In genomic region chr6:33860706-33861474, GRCh38 we compare ENCODE assay signal across 11 cellular contexts. TPM values are rescaled to one million over a fixed set of nuclear protein-coding genes. Genes with fewer than 3 reads are reported as not detected.
DNase-seq lines count a peak whose midpoint lies in the region; ATAC-seq and TF ChIP-seq lines count a peak whose summit lies in the region.
"Had no signal": no experiment of that assay in that cellular context is flagged by ENCODE, and none has a peak within 500 bp of the region (broad histone marks: within the 10 kb centered on the region; RNA-seq: fewer than 3 reads in every experiment).

No MANE protein-coding gene starts in this region.

- H3K27me3 Mint-ChIP-seq in activated CD4-positive, alpha-beta memory T cell treated with anti-CD3 and anti-CD28 coated beads for 36 hours: no peaks in the 10 kb centered on the region

- H3K4me2 ChIP-seq in DND-41 (ENCODE audit: insufficient read depth, low read length): no peak overlapping the region

- intact Hi-C loops in activated CD4-positive, alpha-beta memory T cell treated with anti-CD3 and anti-CD28 coated beads for 36 hours (cut with micrococcal nuclease): loop anchor here (2.0 kb wide), 1 partner anchor 44 kb away; no protein-coding TSS in a partner anchor
- intact Hi-C loops in testis (cut with DNase I; ENCODE audit: low total_unique reads): no loop called here

- H3K4me3 ChIP-seq in DND-41 (ENCODE audit: low read depth in 1 of 2, low read length in 2 of 2) (no peak overlapping the region), testis (no peak overlapping the region)
- H3K4me3 ChIP-seq: lung had no signal

- H3K79me2 ChIP-seq in DND-41 (ENCODE audit: insufficient read depth, low read length): no peaks in the 10 kb centered on the region

- peaks cover 38% of the 10 kb centered on the region for H4K20me1 ChIP-seq in DND-41 (ENCODE audit: insufficient read depth, low read length)

- POLR2A ChIA-PET in activated CD4-positive, alpha-beta memory T cell treated with anti-CD3 and anti-CD28 coated beads for 36 hours (lab: Charles Lee): interaction anchor here (1.2 to 1.3 kb wide), 2 partner anchors 54 to 73 kb away, joined by 3 to 4 read pairs; no protein-coding TSS in a partner anchor

- WGBS in testis, 2 donors: 48 to 51% methylated on average over 7 of the region's 7 CpGs

- no peaks in the 10 kb centered on the region for H3K36me3 ChIP-seq in DND-41 (ENCODE audit: insufficient read depth, low read length)
- H3K36me3 ChIP-seq in testis (ENCODE audit: low read depth, missing control alignments): no peaks in the 10 kb centered on the region

- H3K9ac ChIP-seq in DND-41 (ENCODE audit: low read depth, low read length): no peak overlapping the region

- peaks cover 2% of the 10 kb centered on the region for H3K9me3 Mint-ChIP-seq in activated CD4-positive, alpha-beta memory T cell treated with anti-CD3 and anti-CD28 coated beads for 36 hours

- TF ChIP-seq CTCF in DND-41 (IDR thresholded peaks at IDR 0.05; ENCODE audit: borderline replicate concordance, extremely low read depth, low read length, poor library complexity, severe bottlenecking) (no peak), testis (IDR thresholded peaks at IDR 0.05) (no peak)

- CTCF ChIA-PET in activated CD4-positive, alpha-beta memory T cell treated with anti-CD3 and anti-CD28 coated beads for 36 hours (lab: Charles Lee): interaction anchor here (0.9 to 1.2 kb wide), 2 partner anchors 21 to 167 kb away, joined by 3 read pairs; no protein-coding TSS in a partner anchor

- no peak for TF ChIP-seq POLR2A in testis (IDR thresholded peaks at IDR 0.05)

- H2AFZ ChIP-seq in DND-41 (ENCODE audit: low read depth, low read length): no peak overlapping the region

- H3K27me3 ChIP-seq in DND-41 (ENCODE audit: insufficient read depth, low read length, poor library complexity) (peaks cover 43% of the 10 kb centered on the region), testis (no peaks in the 10 kb centered on the region)

- ATAC-seq in DND-41 (ENCODE audit: insufficient read depth, low read depth) (no peak), left lobe of liver (peak; percentile 67)

- H3K4me1 Mint-ChIP-seq in activated CD4-positive, alpha-beta memory T cell treated with anti-CD3 and anti-CD28 coated beads for 36 hours (ENCODE audit: low read depth): peaks cover 50% of the 10 kb centered on the region

- no peak overlapping the region for H3K27ac ChIP-seq in DND-41 (ENCODE audit: low read length)
- H3K27ac ChIP-seq in testis: no peak overlapping the region

- H3K36me3 Mint-ChIP-seq in activated CD4-positive, alpha-beta memory T cell treated with anti-CD3 and anti-CD28 coated beads for 36 hours: no peaks in the 10 kb centered on the region

- H3K4me1 ChIP-seq in DND-41 (ENCODE audit: insufficient read depth, low read length): no peaks in the 10 kb centered on the region
- H3K4me1 ChIP-seq in testis: no peaks in the 10 kb centered on the region

- DNase-seq in DND-41: peak; percentile 10
- DNase-seq in MV-4-11 (lab: John Stamatoyannopoulos, UW): peak; percentile 87
- DNase-seq in activated CD4-positive, alpha-beta memory T cell treated with anti-CD3 and anti-CD28 coated beads for 36 hours: peak; percentile 64
- DNase-seq in left lobe of liver (ENCODE audit: low spot score): no peak
- DNase-seq in retina: no peak
- DNase-seq in D341Med (ENCODE audit: low spot score): no peak
- DNase-seq in cerebellar nuclear complex (lab: John Stamatoyannopoulos, UW): no peak
- no peak for DNase-seq in testis
- DNase-seq: amygdala, SIG-M5 had no signal

- no peak overlapping the region for H3K4me3 Mint-ChIP-seq in activated CD4-positive, alpha-beta memory T cell treated with anti-CD3 and anti-CD28 coated beads for 36 hours

- peak overlapping the region; percentile 33 for H3K27ac Mint-ChIP-seq in activated CD4-positive, alpha-beta memory T cell treated with anti-CD3 and anti-CD28 coated beads for 36 hours

- H3K9me3 ChIP-seq in DND-41 (ENCODE audit: insufficient read depth, low read length, severe bottlenecking) (no peaks in the 10 kb centered on the region), testis (no peaks in the 10 kb centered on the region)

RNA-seq across cellular contexts. Expression of gene MLN, which starts 57.1 kb away (rescaled TPM):
- total RNA-seq in activated CD4-positive, alpha-beta memory T cell treated with anti-CD3 and anti-CD28 coated beads for 36 hours: not detected
- total RNA-seq in left lobe of liver: not detected
- not detected for total RNA-seq in testis
- not detected for polyA plus RNA-seq in testis (ENCODE audit: insufficient read depth, low read depth, low replicate concordance)
- total RNA-seq: lung had no signal
- polyA plus RNA-seq: lung had no signal

Comparison
In these comparisons a context has a peak if more than half of its experiments do, and no peak if none do; other contexts are left out.
1. DNase-seq: peak in DND-41 (single experiment), MV-4-11 (single experiment) and activated CD4-positive, alpha-beta memory T cell treated with anti-CD3 and anti-CD28 coated beads for 36 hours (single experiment); none in left lobe of liver (single experiment), retina (single experiment), D341Med (single experiment), cerebellar nuclear complex (0 of 2) and testis (single experiment).